In genomic region chr9:123310551-123311249, GRCh38 we compare ENCODE assay signal across 23 cellular contexts. TPM values are rescaled to one million over a fixed set of nuclear protein-coding genes. Genes with fewer than 3 reads are reported as not detected.
"Had no signal": no experiment of that assay in that cellular context is flagged by ENCODE, and none has a peak within 500 bp of the region (broad histone marks: within the 10 kb centered on the region; RNA-seq: fewer than 3 reads in every experiment).

No MANE protein-coding gene starts in this region.

- FAIRE-seq: kidney had no signal

- H3K27me3 Mint-ChIP-seq: activated CD4-positive, alpha-beta memory T cell treated with anti-CD3 and anti-CD28 coated beads for 36 hours had no signal

- H3K4me3 ChIP-seq: body of pancreas, left lung, tibial nerve, uterus had no signal

- H3K27me3 ChIP-seq: body of pancreas, left lung, tibial nerve, uterus had no signal

- H3K27ac ChIP-seq: body of pancreas, epithelial cell of prostate, left lung, tibial nerve, uterus had no signal

- H3K36me3 Mint-ChIP-seq: activated CD4-positive, alpha-beta memory T cell treated with anti-CD3 and anti-CD28 coated beads for 36 hours had no signal

- H3K36me3 ChIP-seq: left lung, tibial nerve, uterus had no signal

- H3K4me3 Mint-ChIP-seq: activated CD4-positive, alpha-beta memory T cell treated with anti-CD3 and anti-CD28 coated beads for 36 hours; activated T-helper 1 cell treated with anti-CD3 and anti-CD28 coated beads, Interleukin-12 subunit alpha, Interleukin-12 subunit beta, Interleukin-2, Interleukin-4 antibody, amounts not matched to agents 30 ng/mL and 10 ng/mL and 1 ng/mL, durations not matched to agents 14 hours and 24 hours and 36 hours; neural crest cell had no signal

- DNase-seq: activated CD4-positive, alpha-beta memory T cell treated with anti-CD3 and anti-CD28 coated beads for 36 hours; activated CD4-positive, alpha-beta T cell treated with anti-CD3 and anti-CD28 coated beads for 4 hours; activated naive CD4-positive, alpha-beta T cell; activated T-cell treated with anti-CD3 and anti-CD28 coated beads for 4 hours; body of pancreas; caudate nucleus; foreskin fibroblast; hippocampal formation; left lung; mammary epithelial cell; stimulated activated naive CD8-positive, alpha-beta T cell treated with anti-CD3 and anti-CD28 coated beads, Interleukin-15, Interleukin-2, amounts not matched to agents 100 U/mL and 50 U/mL, for 24 hours; substantia nigra; SW 1271; uterus had no signal

- H3K4me1 ChIP-seq: body of pancreas, left lung, uterus had no signal

- H3K27ac Mint-ChIP-seq: activated CD4-positive, alpha-beta memory T cell treated with anti-CD3 and anti-CD28 coated beads for 36 hours; activated T-helper 1 cell treated with anti-CD3 and anti-CD28 coated beads, Interleukin-12 subunit alpha, Interleukin-12 subunit beta, Interleukin-2, Interleukin-4 antibody, amounts not matched to agents 30 ng/mL and 10 ng/mL and 1 ng/mL, durations not matched to agents 14 hours and 24 hours and 36 hours had no signal

- H3K9me3 Mint-ChIP-seq: activated CD4-positive, alpha-beta memory T cell treated with anti-CD3 and anti-CD28 coated beads for 36 hours; activated T-helper 1 cell treated with anti-CD3 and anti-CD28 coated beads, Interleukin-12 subunit alpha, Interleukin-12 subunit beta, Interleukin-2, Interleukin-4 antibody, amounts not matched to agents 30 ng/mL and 10 ng/mL and 1 ng/mL, durations not matched to agents 14 hours and 24 hours and 36 hours; neural crest cell had no signal

- ATAC-seq: body of pancreas; left lung; stimulated activated naive CD8-positive, alpha-beta T cell treated with anti-CD3 and anti-CD28 coated beads, Interleukin-15, Interleukin-2, amounts not matched to agents 100 U/mL and 50 U/mL, for 24 hours had no signal

- H3K9me3 ChIP-seq: body of pancreas, left lung, tibial nerve, uterus had no signal

RNA-seq across cellular contexts. Expression of gene CRB2, which starts 45.3 kb away (rescaled TPM):
- total RNA-seq: activated CD4-positive, alpha-beta memory T cell treated with anti-CD3 and anti-CD28 coated beads for 36 hours; activated T-helper 1 cell treated with anti-CD3 and anti-CD28 coated beads, Interleukin-12 subunit alpha, Interleukin-12 subunit beta, Interleukin-2, Interleukin-4 antibody, amounts not matched to agents 30 ng/mL and 10 ng/mL and 1 ng/mL, durations not matched to agents 14 hours and 24 hours and 36 hours; dermis microvascular lymphatic vessel endothelial cell; myocyte; osteocyte; T-helper 2 cell treated with Interferon-gamma antibody and Interleukin-4, amounts not matched to agents 100 ng/mL and 5 ng/mL, for 36 hours had no signal
- polyA plus RNA-seq: mammary epithelial cell had no signal
